In genomic region chr13:79480954-79481684, GRCh38 we compare ENCODE assay signal across 1 cellular context.
TF ChIP-seq lines count a peak whose summit lies in the region.

Gene NDFIP2 (plus strand): TSS chr13:79481155. CDS start chr13:79481204, 49 bp downstream.

TF ChIP-seq in GM12878, 131 proteins besides CTCF, POLR2A, EP300 and RAD21 (continued from another document and continues in another):
- no peak for TF ChIP-seq ZNF274 (IDR thresholded peaks at IDR 0.05; ENCODE audit: insufficient read depth, insufficient read length)
- TF ChIP-seq MXI1 (IDR thresholded peaks at IDR 0.05; ENCODE audit: low read depth, low read length), result peak; percentile 45; the same call in 1 of the 2 replicates
- peak; percentile 49; the same call in 1 of the 2 replicates for TF ChIP-seq RELB (IDR thresholded peaks at IDR 0.05; ENCODE audit: low read depth)
- peak; percentile 63 for TF ChIP-seq ZNF687 (IDR thresholded peaks at IDR 0.05)
- TF ChIP-seq SPI1 (IDR thresholded peaks at IDR 0.05; ENCODE audit: borderline replicate concordance, insufficient read depth, low read depth, low read length), result no peak
- peak; percentile 96 for TF ChIP-seq GATAD2B (conservative IDR thresholded peaks at IDR 0.05; ENCODE audit: low read depth)
- TF ChIP-seq BHLHE40 (IDR thresholded peaks at IDR 0.05; ENCODE audit: borderline replicate concordance in 1 of 2, low read depth in 2 of 2, low read length in 1 of 2), result peak; percentile 67 to 90
- TF ChIP-seq E2F4 (IDR thresholded peaks at IDR 0.05; ENCODE audit: low read depth, low read length), result no peak
- TF ChIP-seq CBX3 (IDR thresholded peaks at IDR 0.05; ENCODE audit: borderline replicate concordance, low read depth), result no peak
- no peak for TF ChIP-seq ZNF622 (IDR thresholded peaks at IDR 0.05)
- no peak for TF ChIP-seq BMI1 (IDR thresholded peaks at IDR 0.05; ENCODE audit: borderline replicate concordance)
- TF ChIP-seq NFXL1 (IDR thresholded peaks at IDR 0.05; ENCODE audit: borderline replicate concordance), result no peak
- peak; percentile 91 for TF ChIP-seq RUNX3 (IDR thresholded peaks at IDR 0.05; ENCODE audit: low read length)
- no peak for TF ChIP-seq TARDBP (IDR thresholded peaks at IDR 0.05; ENCODE audit: borderline replicate concordance)
- no peak for TF ChIP-seq EZH2 (IDR thresholded peaks at IDR 0.05; ENCODE audit: borderline replicate concordance, control insufficient read depth, low read depth, low read length)
- TF ChIP-seq IKZF2 (IDR thresholded peaks at IDR 0.05), result peak; percentile 88 to 91
- peak; percentile 84; the same call in 1 of the 2 replicates for TF ChIP-seq ASH2L (IDR thresholded peaks at IDR 0.05; ENCODE audit: borderline replicate concordance, low read depth)
- TF ChIP-seq HDAC2 (IDR thresholded peaks at IDR 0.05), result no peak
- no peak for TF ChIP-seq ZNF592 (IDR thresholded peaks at IDR 0.05)
- TF ChIP-seq HSF1 (IDR thresholded peaks at IDR 0.05; ENCODE audit: low read depth, low read length), result no peak
- TF ChIP-seq NR2C2 (IDR thresholded peaks at IDR 0.05; ENCODE audit: borderline replicate concordance, control insufficient read depth, insufficient read length, low read depth), result no peak
- no peak for TF ChIP-seq REST (IDR thresholded peaks at IDR 0.05; ENCODE audit: low read depth, low read length)
- TF ChIP-seq KLF5 (IDR thresholded peaks at IDR 0.05; ENCODE audit: partially characterized antibody), result peak; percentile 44
- TF ChIP-seq TCF12 (IDR thresholded peaks at IDR 0.05; ENCODE audit: low read depth, low read length), result no peak
- no peak for TF ChIP-seq SRF (IDR thresholded peaks at IDR 0.05; ENCODE audit: low read depth in 2 of 2, low read length in 2 of 2)
- no peak for TF ChIP-seq IRF4 (IDR thresholded peaks at IDR 0.05; ENCODE audit: low read depth, low read length)
- TF ChIP-seq WRNIP1 (IDR thresholded peaks at IDR 0.05; ENCODE audit: borderline replicate concordance, low read depth, low read length), result no peak; the same call in 1 of the 2 replicates
- TF ChIP-seq ESRRA (IDR thresholded peaks at IDR 0.05; ENCODE audit: low read length), result no peak
- no peak for TF ChIP-seq CEBPB (IDR thresholded peaks at IDR 0.05; ENCODE audit: borderline replicate concordance in 1 of 2, low read depth in 2 of 2, low read length in 2 of 2)
- no peak for TF ChIP-seq USF1 (IDR thresholded peaks at IDR 0.05; ENCODE audit: borderline replicate concordance, extremely low read length, insufficient read depth, low read depth, low read length)
- peak; percentile 50; the same call in 1 of the 2 replicates for TF ChIP-seq SMAD5 (IDR thresholded peaks at IDR 0.05; ENCODE audit: low read depth)
- TF ChIP-seq RFX5 (IDR thresholded peaks at IDR 0.05; ENCODE audit: low read depth, low read length), result no peak
- TF ChIP-seq TAF1 (IDR thresholded peaks at IDR 0.05; ENCODE audit: borderline replicate concordance, low read depth, low read length), result 0 out of 2 replicates have a peak, but pooled peaks have one; percentile 26
- no peak for TF ChIP-seq BCL11A (IDR thresholded peaks at IDR 0.05; ENCODE audit: low read depth, low read length)
- TF ChIP-seq MYB (IDR thresholded peaks at IDR 0.05; ENCODE audit: borderline replicate concordance, low read depth, low read length), result no peak
- 0 out of 2 replicates have a peak, but pooled peaks have one; percentile 40 for TF ChIP-seq CHD1 (IDR thresholded peaks at IDR 0.05; ENCODE audit: low read depth, low read length)
- no peak; the same call in 1 of the 2 replicates for TF ChIP-seq ATF7 (IDR thresholded peaks at IDR 0.05; ENCODE audit: low read depth)
- TF ChIP-seq ZNF217 (IDR thresholded peaks at IDR 0.05), result 0 out of 2 replicates have a peak, but pooled peaks have one; percentile 54
- peak; percentile 50 for TF ChIP-seq ZBTB40 (IDR thresholded peaks at IDR 0.05; ENCODE audit: borderline replicate concordance)
